24 cellular contexts compared by ENCODE assay signal in the genomic region with DNA sequence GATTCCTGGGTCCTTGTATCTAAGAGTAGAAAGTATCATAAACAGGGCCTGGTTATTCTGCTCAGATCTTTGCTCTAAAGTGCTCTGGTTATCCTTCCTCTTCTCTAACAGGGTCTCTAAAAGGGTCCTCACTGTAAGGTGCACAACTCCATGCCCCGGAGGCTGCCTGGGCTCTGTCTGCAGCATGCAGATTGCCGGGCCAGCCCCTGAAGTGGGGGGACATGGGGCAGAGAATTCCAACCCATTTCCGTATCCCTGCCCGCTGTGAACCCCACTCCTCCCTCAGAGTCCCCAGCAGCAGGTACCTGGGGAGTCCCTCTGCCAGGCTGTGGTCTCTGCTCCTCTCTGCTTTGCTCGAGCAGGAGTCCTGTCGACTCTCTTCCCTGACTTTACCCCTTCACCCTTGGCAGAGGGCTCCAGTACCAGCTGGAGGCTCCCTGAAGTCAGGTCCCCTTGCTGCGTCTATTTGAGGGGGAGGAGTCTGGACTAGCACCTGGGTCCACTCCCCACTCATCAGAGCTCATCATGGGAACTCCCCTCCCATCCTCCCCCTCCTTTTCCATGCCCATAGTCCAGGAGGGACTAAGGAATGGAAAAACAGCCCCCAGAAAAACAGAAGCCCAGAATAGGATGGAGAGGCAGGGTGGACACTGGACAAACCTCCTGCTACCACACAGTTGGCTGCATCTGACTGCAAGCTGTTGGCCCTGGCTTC. TPM values are rescaled to one million over a fixed set of nuclear protein-coding genes. Genes with fewer than 3 reads are reported as not detected.
A peak's percentile ranks its signal among the peaks of the same experiment; 100 is the strongest.
DNase-seq lines count a peak whose midpoint lies in the region; ATAC-seq and TF ChIP-seq lines count a peak whose summit lies in the region.
"Had no signal": no experiment of that assay in that cellular context is flagged by ENCODE, and none has a peak within 500 bp of the region (broad histone marks: within the 10 kb centered on the region; RNA-seq: fewer than 3 reads in every experiment).

No MANE protein-coding gene starts in this region.

- no TSS peak for BruUV-seq in OCI-LY7 (replicated peaks; lab: Mats Ljungman, UMichigan)

- H3K36me3 Mint-ChIP-seq in H9 (ENCODE audit: insufficient read depth in 1 of 3, low read depth in 3 of 3) = peaks cover 0 to 24% (median 7%) of the 10 kb centered on the region in 3 experiments; a peak in 4 of 7 replicates
- H3K36me3 Mint-ChIP-seq: activated CD8-positive, alpha-beta memory T cell treated with anti-CD3 and anti-CD28 coated beads, Interleukin-2, amount 10 ng/mL, durations not matched to agents 7 days and 5 days; activated naive CD8-positive, alpha-beta T cell treated with anti-CD3 and anti-CD28 coated beads, Interleukin-2, amount 10 ng/mL, durations not matched to agents 7 days and 5 days; memory B cell; naive B cell; T-cell had no signal

- H3K27me3 ChIP-seq in H9 (ENCODE audit: insufficient read depth, low read length) (no peaks in the 10 kb centered on the region), neuronal stem cell (ENCODE audit: control insufficient read depth in 3 of 3, insufficient read depth in 3 of 3, low read depth in 1 of 3, low read length in 3 of 3) (peaks cover 0 to 52% (median 0%) of the 10 kb centered on the region in 3 experiments)
- H3K27me3 ChIP-seq: ovary, right atrium auricular region had no signal

- H3K27ac ChIP-seq in H9 (ENCODE audit: insufficient read length, low read depth, low read length) = no peak overlapping the region
- H3K27ac ChIP-seq in OCI-LY7 (ENCODE audit: low read depth, low read length, poor library complexity, severe bottlenecking) = no peak overlapping the region
- H3K27ac ChIP-seq in cingulate gyrus (ENCODE audit: low read depth, low read length) = peak overlapping the region; percentile 41
- peak overlapping the region; percentile 90 for H3K27ac ChIP-seq in neuronal stem cell (replicated peaks; ENCODE audit: low read length)
- H3K27ac ChIP-seq: brain microvascular endothelial cell, C4-2B, ovary had no signal

- H3K14ac ChIP-seq in H9 (ENCODE audit: insufficient read depth, low read length) (no peak overlapping the region), neuronal stem cell (ENCODE audit: low read length) (peak overlapping the region; percentile 23)

- ATAC-seq in GM21825 (IDR thresholded peaks at IDR 0.05; ENCODE audit: unreplicated experiment) = no peak
- ATAC-seq: activated CD8-positive, alpha-beta memory T cell treated with anti-CD3 and anti-CD28 coated beads, Interleukin-2, amount 10 ng/mL, durations not matched to agents 7 days and 5 days; T-cell had no signal

- H3K4me3 ChIP-seq in OCI-LY7 (ENCODE audit: low read depth, low read length, poor library complexity, severe bottlenecking) (no peak overlapping the region), neuronal stem cell (ENCODE audit: low read length in 2 of 2) (no peak overlapping the region)

- no peak for TF ChIP-seq CTCF in H9 (conservative IDR thresholded peaks at IDR 0.05)
- TF ChIP-seq CTCF in OCI-LY7 (conservative IDR thresholded peaks at IDR 0.05; ENCODE audit: low read length) = no peak

- H3K79me1 ChIP-seq in H9 (ENCODE audit: insufficient read depth, low read depth, low read length, poor library complexity, severe bottlenecking) (no peaks in the 10 kb centered on the region), neuronal stem cell (ENCODE audit: low read depth, low read length) (peaks cover 8% of the 10 kb centered on the region)

- H3K36me3 ChIP-seq in OCI-LY7 (ENCODE audit: insufficient read depth, low read length) = no peaks in the 10 kb centered on the region
- peaks cover 0 to 21% of the 10 kb centered on the region in 2 donors for H3K36me3 ChIP-seq in neuronal stem cell (replicated peaks in 1 of 2; ENCODE audit: control insufficient read depth in 2 of 2, insufficient read depth in 2 of 2, low read length in 2 of 2)
- H3K36me3 ChIP-seq: brain microvascular endothelial cell, ovary, right atrium auricular region had no signal

- H3K79me2 ChIP-seq in H9 (ENCODE audit: insufficient read depth, low read length) = no peaks in the 10 kb centered on the region
- H3K79me2 ChIP-seq in OCI-LY7 (ENCODE audit: insufficient read depth, low read depth, low read length) = no peaks in the 10 kb centered on the region

- peak overlapping the region; percentile 16 to 96 (median 94); a peak in 4 of 7 replicates for H3K27ac Mint-ChIP-seq in H9
- H3K27ac Mint-ChIP-seq: activated CD4-positive, alpha-beta T cell treated with anti-CD3 and anti-CD28 coated beads, Interleukin-2, amount 10 ng/mL, durations not matched to agents 24 days and 14 days; activated CD8-positive, alpha-beta memory T cell treated with anti-CD3 and anti-CD28 coated beads, Interleukin-2, amount 10 ng/mL, durations not matched to agents 7 days and 5 days; activated naive CD8-positive, alpha-beta T cell treated with anti-CD3 and anti-CD28 coated beads, Interleukin-2, amount 10 ng/mL, durations not matched to agents 7 days and 5 days; memory B cell had no signal

- no peak overlapping the region for H3K56ac ChIP-seq in H9 (ENCODE audit: insufficient read length, low read depth, low read length)

- no peak overlapping the region for H3T11ph ChIP-seq in H9 (ENCODE audit: low read length)

- H3K18ac ChIP-seq in H9 (ENCODE audit: insufficient read length, low read depth, low read length) (no peak overlapping the region), neuronal stem cell (ENCODE audit: low read length) (peak overlapping the region; percentile 94)

- no peak overlapping the region for H2AFZ ChIP-seq in H9 (ENCODE audit: low read length)
- no peak overlapping the region for H2AFZ ChIP-seq in OCI-LY7 (ENCODE audit: low read length)
- no peak overlapping the region for H2AFZ ChIP-seq in neuronal stem cell (ENCODE audit: low read length)

- WGBS in H9 (ENCODE audit: extremely low coverage, insufficient read length, low lambda C conversion rate) = no CpG with 5 or more reads among the region's 7 CpGs
- WGBS in neuronal stem cell (ENCODE audit: extremely low coverage in 2 of 2, insufficient read length in 2 of 2, insufficient replicate concordance in 1 of 2), 2 donors = no CpG with 5 or more reads among the region's 7 CpGs

- H2BK120ac ChIP-seq in H9 (ENCODE audit: low read depth, low read length, poor library complexity, severe bottlenecking) (no peak overlapping the region), neuronal stem cell (ENCODE audit: low read depth, low read length) (peak overlapping the region; percentile 83)

- peaks cover under 1% of the 10 kb centered on the region for H3K23me2 ChIP-seq in H9 (ENCODE audit: insufficient read length, low read depth, low read length, poor library complexity, severe bottlenecking)

- CTCF ChIA-PET in OCI-LY7 (lab: Charles Lee; ENCODE audit: unreplicated experiment) = interaction anchor here (0.5 kb wide), 1 partner anchor 63 kb away, joined by 4 read pairs; no protein-coding TSS in a partner anchor

- H3K4ac ChIP-seq in H9 (ENCODE audit: low read depth, low read length) (no peak overlapping the region), neuronal stem cell (ENCODE audit: low read length) (peak overlapping the region; percentile 42)

- H3K27me3 Mint-ChIP-seq in H9 (ENCODE audit: low read depth) = peaks cover 7% of the 10 kb centered on the region; the same call in 1 of the 2 replicates
- H3K27me3 Mint-ChIP-seq: activated CD8-positive, alpha-beta memory T cell treated with anti-CD3 and anti-CD28 coated beads, Interleukin-2, amount 10 ng/mL, durations not matched to agents 7 days and 5 days had no signal

- H2AK5ac ChIP-seq in H9 (ENCODE audit: insufficient read length, low read length) (no peak overlapping the region), neuronal stem cell (ENCODE audit: low read depth, low read length) (peak overlapping the region; percentile 73)

- H3K23ac ChIP-seq in H9 (ENCODE audit: insufficient read length, low read depth, low read length) (no peak overlapping the region), neuronal stem cell (ENCODE audit: low read depth, low read length, poor library complexity) (no peak overlapping the region)

- DNase-seq in H9 = no peak
- DNase-seq in OCI-LY7 (ENCODE audit: low spot score) = no peak
- DNase-seq in neuronal stem cell (ENCODE audit: low spot score) = no peak
- DNase-seq in SHP77 (lab: John Stamatoyannopoulos, UW) = no peak
- no peak for DNase-seq in NOMO-1 (lab: John Stamatoyannopoulos, UW; ENCODE audit: unreplicated experiment in 2 of 2)
- DNase-seq: activated CD4-positive, alpha-beta T cell treated with anti-CD3 and anti-CD28 coated beads, Interleukin-2, amount 10 ng/mL, durations not matched to agents 24 days and 14 days; activated CD8-positive, alpha-beta memory T cell treated with anti-CD3 and anti-CD28 coated beads, Interleukin-2, amount 10 ng/mL, durations not matched to agents 7 days and 5 days; activated naive CD8-positive, alpha-beta T cell treated with anti-CD3 and anti-CD28 coated beads, Interleukin-2, amount 10 ng/mL, durations not matched to agents 7 days and 5 days; brain microvascular endothelial cell; KBM-7; naive B cell; NCI-H146; NCI-H526; SHP77 treated with DMSO at 0.1 percent for 48 hours; T-cell had no signal

- no peak overlapping the region for H2BK5ac ChIP-seq in H9 (ENCODE audit: insufficient read length, low read length)
- peak overlapping the region; percentile 79 for H2BK5ac ChIP-seq in neuronal stem cell (ENCODE audit: low read length)

- peaks cover 93 to 95% of the 10 kb centered on the region in 2 experiments for H3K4me1 Mint-ChIP-seq in H9

- no peak overlapping the region for H2BK12ac ChIP-seq in H9 (ENCODE audit: insufficient read length, low read depth, low read length)
- peak overlapping the region; percentile 78 for H2BK12ac ChIP-seq in neuronal stem cell (ENCODE audit: low read length)

- H3K9ac ChIP-seq in H9 (ENCODE audit: extremely low read depth, insufficient read length, low read length) (no peak overlapping the region), neuronal stem cell (ENCODE audit: low read depth, low read length, poor library complexity) (peak overlapping the region; percentile 60)

- H3K4me3 Mint-ChIP-seq in H9 = peak overlapping the region; percentile 46 to 67
- H3K4me3 Mint-ChIP-seq: activated CD4-positive, alpha-beta T cell treated with anti-CD3 and anti-CD28 coated beads, Interleukin-2, amount 10 ng/mL, durations not matched to agents 24 days and 14 days; activated CD8-positive, alpha-beta memory T cell treated with anti-CD3 and anti-CD28 coated beads, Interleukin-2, amount 10 ng/mL, durations not matched to agents 7 days and 5 days; activated naive CD8-positive, alpha-beta T cell treated with anti-CD3 and anti-CD28 coated beads, Interleukin-2, amount 10 ng/mL, durations not matched to agents 7 days and 5 days; memory B cell; T-cell had no signal

- POLR2A ChIA-PET in OCI-LY7 (lab: Charles Lee) = interaction anchor here (0.6 to 1.0 kb wide), 2 partner anchors 15 to 193 kb away, joined by 3 to 4 read pairs; no protein-coding TSS in a partner anchor

- no peak overlapping the region for H2BK15ac ChIP-seq in H9 (ENCODE audit: low read depth, low read length)
- peak overlapping the region; percentile 56 for H2BK15ac ChIP-seq in neuronal stem cell (ENCODE audit: low read length)

- H3K4me2 ChIP-seq in H9 (ENCODE audit: insufficient read depth, insufficient read length, low read length) (peak overlapping the region; percentile 30), OCI-LY7 (ENCODE audit: low read length) (peak overlapping the region; percentile 54; the same call in 1 of the 2 replicates), neuronal stem cell (ENCODE audit: insufficient read depth, low read length, poor library complexity, severe bottlenecking) (peak overlapping the region; percentile 41)

- H4K5ac ChIP-seq in H9 (ENCODE audit: insufficient read length, low read depth, low read length) = no peak overlapping the region

- H4K20me1 ChIP-seq in H9 (ENCODE audit: control insufficient read depth, insufficient read depth, insufficient read length) (no peaks in the 10 kb centered on the region), OCI-LY7 (ENCODE audit: insufficient read depth, low read length) (no peaks in the 10 kb centered on the region)

- intact Hi-C loops in OCI-LY7 (cut with micrococcal nuclease; ENCODE audit: unreplicated experiment) = loop anchor here (2.0 kb wide), 1 partner anchor 73 kb away; no protein-coding TSS in a partner anchor

- no peaks in the 10 kb centered on the region for H3K9me2 ChIP-seq in OCI-LY7 (ENCODE audit: insufficient read depth, low read length)

- H2BK20ac ChIP-seq in H9 (ENCODE audit: low read depth, low read length, poor library complexity, severe bottlenecking) = no peak overlapping the region

- H3K9me3 ChIP-seq in H9 (ENCODE audit: control insufficient read depth, low read depth, low read length) (no peaks in the 10 kb centered on the region), OCI-LY7 (ENCODE audit: low read length) (no peaks in the 10 kb centered on the region), neuronal stem cell (replicated peaks in 1 of 2; ENCODE audit: control insufficient read depth in 2 of 2, insufficient read depth in 1 of 2, low read depth in 1 of 2, low read length in 2 of 2) (no peaks in the 10 kb centered on the region)
- H3K9me3 ChIP-seq: ovary, right atrium auricular region had no signal

- no peaks in the 10 kb centered on the region for H3K9me3 Mint-ChIP-seq in H9
- H3K9me3 Mint-ChIP-seq: activated CD4-positive, alpha-beta T cell treated with anti-CD3 and anti-CD28 coated beads, Interleukin-2, amount 10 ng/mL, durations not matched to agents 24 days and 14 days; activated naive CD8-positive, alpha-beta T cell treated with anti-CD3 and anti-CD28 coated beads, Interleukin-2, amount 10 ng/mL, durations not matched to agents 7 days and 5 days; memory B cell; T-cell had no signal

- H4K8ac ChIP-seq in H9 (replicated peaks; ENCODE audit: insufficient read length, low read depth, low read length) = no peak overlapping the region
- no peak overlapping the region for H4K8ac ChIP-seq in neuronal stem cell (ENCODE audit: low read depth, low read length)

- H3K4me1 ChIP-seq in H9 (ENCODE audit: insufficient read depth, low read length) (peaks cover 54% of the 10 kb centered on the region), OCI-LY7 (ENCODE audit: insufficient read depth, low read length, poor library complexity, severe bottlenecking) (peaks cover 72% of the 10 kb centered on the region), neuronal stem cell (ENCODE audit: control insufficient read depth in 2 of 2, insufficient read depth in 1 of 2, low read depth in 1 of 2, low read length in 2 of 2) (peaks cover 57 to 76% of the 10 kb centered on the region in 2 donors)

- H4K91ac ChIP-seq in H9 (ENCODE audit: insufficient read length, low read depth, low read length) (no peak overlapping the region), neuronal stem cell (ENCODE audit: low read depth, low read length, poor library complexity) (peak overlapping the region; percentile 74)

RNA-seq across cellular contexts. Expression of a gene that starts 12.1 kb away (rescaled TPM):
- 3.8 and 4.0 TPM in 2 replicates for total RNA-seq in H9 (2021)
- total RNA-seq in OCI-LY7 (2014; rRNA removed; shearing (Covaris generic)) = 0.19 TPM in 1 of 2 replicates, not detected in the other
- total RNA-seq in OCI-LY7 (2022) = 0.29 and 0.48 TPM in 2 replicates
- polyA plus RNA-seq in neuronal stem cell (2013, experiment 1 of 2) = 75.0 TPM
- polyA plus RNA-seq in neuronal stem cell (2013, experiment 2 of 2) = 75.3 TPM
- total RNA-seq: glomerular endothelial cell, subcutaneous adipose tissue, urinary bladder had no signal

RNA-seq across cellular contexts. Expression of a gene that starts 21.9 kb away (rescaled TPM):
- total RNA-seq in H9 (2021) (11.8 and 11.9 TPM in 2 replicates), OCI-LY7 (2022) (0.63 TPM in 1 of 2 replicates, not detected in the other)
- 0.44 and 0.57 TPM in 2 replicates for total RNA-seq in OCI-LY7 (2014; rRNA removed; shearing (Covaris generic))
- polyA plus RNA-seq in neuronal stem cell (2013, experiment 1 of 2) = 108 TPM
- polyA plus RNA-seq in neuronal stem cell (2013, experiment 2 of 2) = 112 TPM
- total RNA-seq: glomerular endothelial cell, right atrium auricular region, subcutaneous adipose tissue, urinary bladder had no signal
- polyA plus RNA-seq: urinary bladder had no signal

Comparison
In these comparisons a context has a peak if more than half of its experiments do, and no peak if none do; other contexts are left out.
1. H3K27ac ChIP-seq: peak in cingulate gyrus (single experiment) and neuronal stem cell (single experiment); none in H9 (single experiment) and OCI-LY7 (single experiment).
2. Peak in every context shown above with its lines, with median percentiles within 50 percentile points of each other: H3K4me2 ChIP-seq.